Comparison of ENCODE assay signal across 1 cellular context in genomic region chr1:17440074-17440826, GRCh38.
TF ChIP-seq lines count a peak whose summit lies in the region.

No MANE protein-coding gene starts in this region.

TF ChIP-seq in H1, 55 proteins besides CTCF, POLR2A, EP300 and RAD21 (continued from another document):
- TF ChIP-seq NANOG (IDR thresholded peaks at IDR 0.05; ENCODE audit: insufficient read depth, low read depth, low read length, poor library complexity, severe bottlenecking) (no peak), BRCA1 (IDR thresholded peaks at IDR 0.05; ENCODE audit: low read depth, low read length) (no peak), CHD1 (IDR thresholded peaks at IDR 0.05; ENCODE audit: low read depth, low read length) (no peak), GTF2F1 (IDR thresholded peaks at IDR 0.05; ENCODE audit: borderline replicate concordance, low read depth, low read length) (no peak), E2F6 (IDR thresholded peaks at IDR 0.05) (no peak), CTBP2 (IDR thresholded peaks at IDR 0.05; ENCODE audit: borderline replicate concordance, insufficient read depth, insufficient read length, low read length) (no peak), KDM5A (IDR thresholded peaks at IDR 0.05; ENCODE audit: low read length) (no peak), RFX5 (IDR thresholded peaks at IDR 0.05; ENCODE audit: borderline replicate concordance, low read depth, low read length) (no peak), CBX8 (IDR thresholded peaks at IDR 0.05; ENCODE audit: borderline replicate concordance, low read depth, low read length) (no peak), SP2 (IDR thresholded peaks at IDR 0.05; ENCODE audit: low read length) (no peak), HDAC2 (IDR thresholded peaks at IDR 0.05; ENCODE audit: borderline replicate concordance in 1 of 2, low read depth in 2 of 2, low read length in 2 of 2) (no peak)
